Comparison of ENCODE assay signal across 7 cellular contexts in genomic region chr17:9291912-9292562, GRCh38.
DNase-seq lines count a peak whose midpoint lies in the region; ATAC-seq, FAIRE-seq and TF ChIP-seq lines count a peak whose summit lies in the region.

No MANE protein-coding gene starts in this region.

- H3K36me3 ChIP-seq in adipocyte (ENCODE audit: control insufficient read depth, insufficient read depth, low read length, severe bottlenecking) (no peaks in the 10 kb centered on the region), small intestine (ENCODE audit: control insufficient read depth in 2 of 2, insufficient read depth in 2 of 2, low read length in 2 of 2) (no peaks in the 10 kb centered on the region), neuronal stem cell (replicated peaks in 1 of 2; ENCODE audit: control insufficient read depth in 2 of 2, insufficient read depth in 2 of 2, low read length in 2 of 2) (no peaks in the 10 kb centered on the region)

- H3K27ac ChIP-seq in right cardiac atrium (ENCODE audit: low read length) (no peak overlapping the region), small intestine (ENCODE audit: low read depth in 1 of 2, low read length in 1 of 2) (peak overlapping the region in 1 of 2 donors; percentile 56), neuronal stem cell (replicated peaks; ENCODE audit: low read length) (no peak overlapping the region)

- H4K8ac ChIP-seq in neuronal stem cell (ENCODE audit: low read depth, low read length), result no peak overlapping the region

- H3K4ac ChIP-seq in neuronal stem cell (ENCODE audit: low read length), result no peak overlapping the region

- H3K18ac ChIP-seq in neuronal stem cell (ENCODE audit: low read length), result no peak overlapping the region

- in situ Hi-C loops in GM13977 (cut with MboI; ENCODE audit: low pct_unique_long_range_greater_than_20kb, low sequenced_read_pairs, unreplicated experiment), result no loop called here

- H2BK120ac ChIP-seq in neuronal stem cell (ENCODE audit: low read depth, low read length), result no peak overlapping the region

- no peak overlapping the region for H3K9ac ChIP-seq in adipocyte (ENCODE audit: low read length)
- no peak overlapping the region for H3K9ac ChIP-seq in neuronal stem cell (ENCODE audit: low read depth, low read length, poor library complexity)

- H3K4me3 ChIP-seq in adipocyte (ENCODE audit: low read length) (no peak overlapping the region), right cardiac atrium (ENCODE audit: low read length) (no peak overlapping the region), small intestine (ENCODE audit: low read depth in 1 of 2, low read length in 2 of 2) (no peak overlapping the region), neuronal stem cell (ENCODE audit: low read length in 2 of 2) (no peak overlapping the region)

- no peak overlapping the region for H3K4me2 ChIP-seq in neuronal stem cell (ENCODE audit: insufficient read depth, low read length, poor library complexity, severe bottlenecking)

- DNase-seq in GM13977 (ENCODE audit: low spot score) (peak; percentile 66), NCI-H748 treated with DMSO at 0.1 percent for 48 hours (lab: John Stamatoyannopoulos, UW) (peak; percentile 6), adipocyte (ENCODE audit: low read depth) (peak; percentile 13), right cardiac atrium (peak; percentile 54 to 80 (median 70)), small intestine (peak; percentile 51), NCI-H1930 (lab: John Stamatoyannopoulos, UW) (no peak), neuronal stem cell (ENCODE audit: low spot score) (no peak)

- H2BK12ac ChIP-seq in neuronal stem cell (ENCODE audit: low read length), result no peak overlapping the region

- H2AK5ac ChIP-seq in neuronal stem cell (ENCODE audit: low read depth, low read length), result no peak overlapping the region

- no peak overlapping the region for H2AFZ ChIP-seq in neuronal stem cell (ENCODE audit: low read length)

- 43% methylated on average over 8 of the region's 8 CpGs for whole genome bisulfite sequencing in right cardiac atrium
- 26 to 41% (median 34%) methylated on average over 8 of the region's 8 CpGs for WGBS in small intestine, 3 donors
- WGBS in neuronal stem cell (ENCODE audit: extremely low coverage in 2 of 2, insufficient read length in 2 of 2, insufficient replicate concordance in 1 of 2), 2 donors, result no CpG with 5 or more reads among the region's 8 CpGs

- no peak overlapping the region for H3K23ac ChIP-seq in neuronal stem cell (ENCODE audit: low read depth, low read length, poor library complexity)

- H2BK5ac ChIP-seq in neuronal stem cell (ENCODE audit: low read length), result no peak overlapping the region

- peaks cover 21% of the 10 kb centered on the region for H3K4me1 ChIP-seq in adipocyte (ENCODE audit: control insufficient read depth, insufficient read depth, low read length)
- H3K4me1 ChIP-seq in right cardiac atrium (ENCODE audit: control insufficient read depth, insufficient read depth, low read length), result peaks cover 3% of the 10 kb centered on the region
- H3K4me1 ChIP-seq in small intestine (ENCODE audit: control insufficient read depth in 2 of 2, insufficient read depth in 1 of 2, low read depth in 1 of 2, low read length in 1 of 2), result peaks cover 0 to 2% of the 10 kb centered on the region in 2 donors
- H3K4me1 ChIP-seq in neuronal stem cell (ENCODE audit: control insufficient read depth in 2 of 2, insufficient read depth in 1 of 2, low read depth in 1 of 2, low read length in 2 of 2), result no peaks in the 10 kb centered on the region

- peak; percentile 93 for ATAC-seq in right cardiac atrium

- H3K27me3 ChIP-seq in adipocyte (replicated peaks; ENCODE audit: control insufficient read depth, insufficient read depth, low read length), result no peaks in the 10 kb centered on the region
- no peaks in the 10 kb centered on the region for H3K27me3 ChIP-seq in right cardiac atrium (ENCODE audit: control insufficient read depth, insufficient read depth)
- H3K27me3 ChIP-seq in small intestine (ENCODE audit: control insufficient read depth in 2 of 2, insufficient read depth in 2 of 2, low read length in 2 of 2), result no peaks in the 10 kb centered on the region
- H3K27me3 ChIP-seq in neuronal stem cell (ENCODE audit: control insufficient read depth in 3 of 3, insufficient read depth in 3 of 3, low read depth in 1 of 3, low read length in 3 of 3), result no peaks in the 10 kb centered on the region

- FAIRE-seq in small intestine (lab: Jason Lieb, UNC), result no peak

- no peak overlapping the region for H4K91ac ChIP-seq in neuronal stem cell (ENCODE audit: low read depth, low read length, poor library complexity)

- H3K79me1 ChIP-seq in neuronal stem cell (ENCODE audit: low read depth, low read length), result no peaks in the 10 kb centered on the region

- H2BK15ac ChIP-seq in neuronal stem cell (ENCODE audit: low read length), result no peak overlapping the region

- H3K9me3 ChIP-seq in adipocyte (ENCODE audit: control insufficient read depth, low read length) (no peaks in the 10 kb centered on the region), right cardiac atrium (ENCODE audit: control insufficient read depth, low read length) (no peaks in the 10 kb centered on the region), small intestine (ENCODE audit: control insufficient read depth, low read depth) (no peaks in the 10 kb centered on the region), neuronal stem cell (replicated peaks in 1 of 2; ENCODE audit: control insufficient read depth in 2 of 2, insufficient read depth in 1 of 2, low read depth in 1 of 2, low read length in 2 of 2) (no peaks in the 10 kb centered on the region)

- no peak overlapping the region for H3K14ac ChIP-seq in neuronal stem cell (ENCODE audit: low read length)

- TF ChIP-seq CTCF in GM13977 (IDR thresholded peaks at IDR 0.05; ENCODE audit: extremely low read depth, insufficient read depth, missing control alignments), result peak; percentile 82

- intact Hi-C loops in right cardiac atrium (cut with DNase I), result loop anchor here in 2 of 4 donors (5.0 to 10.0 kb wide), 3 partner anchors 233 to 300 kb away; no protein-coding TSS in a partner anchor

Comparison
In these comparisons a context has a peak if more than half of its experiments do, and no peak if none do; other contexts are left out.
1. DNase-seq: peak in GM13977 (single experiment), NCI-H748 treated with DMSO at 0.1 percent for 48 hours (single experiment), adipocyte (single experiment), right cardiac atrium (3 of 3) and small intestine (single experiment); none in NCI-H1930 (0 of 2) and neuronal stem cell (single experiment).